In the genomic region with DNA sequence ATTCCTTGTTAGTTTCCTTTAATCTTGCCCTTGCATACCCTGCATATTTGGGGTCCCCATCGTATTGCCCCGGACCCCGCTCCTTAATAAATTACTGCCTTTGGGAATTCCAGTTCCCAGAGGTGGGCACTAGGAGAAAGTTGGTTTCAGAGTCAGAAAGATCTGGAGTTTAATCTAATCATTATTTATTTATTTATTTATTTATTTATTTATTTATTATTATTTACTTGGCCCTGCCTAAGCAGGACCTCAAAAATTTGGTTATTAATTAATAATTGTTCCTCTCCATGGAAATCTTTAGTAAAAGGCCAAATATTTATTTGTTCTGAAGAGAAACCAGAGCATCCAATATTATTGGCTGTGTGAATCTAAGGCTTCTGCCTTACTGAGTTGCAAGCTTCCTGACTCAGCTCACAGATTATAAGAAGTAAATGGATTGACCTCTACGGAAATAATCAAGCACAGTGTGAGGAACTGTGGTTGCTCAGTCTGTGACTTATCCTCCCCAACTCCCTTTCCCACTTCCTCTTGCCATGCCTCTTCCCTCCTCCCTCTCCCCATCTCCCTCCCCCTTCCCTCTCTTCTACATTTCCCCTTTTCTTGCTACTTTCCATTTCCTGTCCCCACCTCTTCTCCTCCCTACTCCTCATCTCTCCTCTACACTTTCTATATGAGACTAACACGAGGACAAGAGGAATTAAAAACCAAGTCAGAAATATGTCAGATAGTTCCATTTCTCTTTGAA, we compare ENCODE assay signal across 17 cellular contexts.
DNase-seq lines count a peak whose midpoint lies in the region; ATAC-seq, FAIRE-seq and TF ChIP-seq lines count a peak whose summit lies in the region.
"Had no signal": no experiment of that assay in that cellular context is flagged by ENCODE, and none has a peak within 500 bp of the region (broad histone marks: within the 10 kb centered on the region; RNA-seq: fewer than 3 reads in every experiment).

No MANE protein-coding gene starts in this region.

- no peaks in the 10 kb centered on the region for H3K79me2 ChIP-seq in K562 (ENCODE audit: control insufficient read depth, insufficient read depth, low read length)

- TF ChIP-seq CTCF in NB4 (IDR thresholded peaks at IDR 0.05; ENCODE audit: low read depth, low read length): no peak
- TF ChIP-seq CTCF in K562 (IDR thresholded peaks at IDR 0.05 in 2 of 3, conservative IDR thresholded peaks at IDR 0.05 in 1 of 3; ENCODE audit: insufficient read depth in 2 of 3, low read depth in 1 of 3, low read length in 3 of 3): no peak
- no peak for TF ChIP-seq CTCF in mesothelial cell of epicardium (IDR thresholded peaks at IDR 0.05; ENCODE audit: unreplicated experiment)

- no peak overlapping the region for H3K4me3 ChIP-seq in NB4 (ENCODE audit: low read depth, low read length)
- no peak overlapping the region for H3K4me3 ChIP-seq in K562
- H3K4me3 ChIP-seq: cardiac muscle cell, psoas muscle had no signal

- H3K36me3 Mint-ChIP-seq in mesothelial cell of epicardium: no peaks in the 10 kb centered on the region
- H3K36me3 Mint-ChIP-seq in stimulated activated memory B cell treated with anti-CD40 and anti-IgM and Interleukin-4, amounts not matched to agents 10 μg/mL and 1 μg/mL and 100 μg/mL, for 72 hours: no peaks in the 10 kb centered on the region

- no peaks in the 10 kb centered on the region for H3K4me1 ChIP-seq in K562 (replicated peaks in 1 of 2; ENCODE audit: control insufficient read depth in 2 of 2, insufficient read depth in 2 of 2, low read length in 2 of 2)
- H3K4me1 ChIP-seq: psoas muscle had no signal

- H2AFZ ChIP-seq in K562 (ENCODE audit: low read depth, low read length): no peak overlapping the region

- H3K9me3 Mint-ChIP-seq in mesothelial cell of epicardium: peaks cover 12% of the 10 kb centered on the region
- no peaks in the 10 kb centered on the region for H3K9me3 Mint-ChIP-seq in stimulated activated memory B cell treated with anti-CD40 and anti-IgM and Interleukin-4, amounts not matched to agents 10 μg/mL and 1 μg/mL and 100 μg/mL, for 72 hours

- no peaks in the 10 kb centered on the region for H3K36me3 ChIP-seq in K562 (ENCODE audit: control insufficient read depth, insufficient read depth, low read length)
- H3K36me3 ChIP-seq: cardiac muscle cell had no signal

- no peak overlapping the region for H3K4me3 Mint-ChIP-seq in mesothelial cell of epicardium
- no peak overlapping the region for H3K4me3 Mint-ChIP-seq in stimulated activated memory B cell treated with anti-CD40 and anti-IgM and Interleukin-4, amounts not matched to agents 10 μg/mL and 1 μg/mL and 100 μg/mL, for 72 hours

- in situ Hi-C loops in K562 (cut with MboI): no loop called here

- no peaks in the 10 kb centered on the region for H3K9me3 ChIP-seq in K562 (replicated peaks; ENCODE audit: control insufficient read depth, insufficient read depth, low read depth, low read length)
- H3K9me3 ChIP-seq: psoas muscle had no signal

- H4K20me1 ChIP-seq in K562 (replicated peaks; ENCODE audit: control insufficient read depth, insufficient read depth, low read length): no peaks in the 10 kb centered on the region

- TF ChIP-seq POLR2A in NB4 (IDR thresholded peaks at IDR 0.05; ENCODE audit: extremely low read depth, insufficient read length): no peak
- TF ChIP-seq POLR2A in K562 (conservative IDR thresholded peaks at IDR 0.05): no peak

- intact Hi-C loops in K562 (cut with micrococcal nuclease): no loop called here

- TF ChIP-seq EP300 in K562 (IDR thresholded peaks at IDR 0.05; ENCODE audit: low read length): no peak

- no peaks in the 10 kb centered on the region for H3K27me3 Mint-ChIP-seq in mesothelial cell of epicardium (ENCODE audit: low read depth)
- no peaks in the 10 kb centered on the region for H3K27me3 Mint-ChIP-seq in stimulated activated memory B cell treated with anti-CD40 and anti-IgM and Interleukin-4, amounts not matched to agents 10 μg/mL and 1 μg/mL and 100 μg/mL, for 72 hours

- H3K27ac ChIP-seq in K562 (ENCODE audit: extremely low read depth, low read depth, low read length): no peak overlapping the region
- H3K27ac ChIP-seq: cardiac muscle cell, psoas muscle had no signal

- FAIRE-seq in K562 (lab: Jason Lieb, UNC): no peak
- FAIRE-seq: RCC 7860 had no signal

- TF ChIP-seq RAD21 in K562 (CRISPR knock-in tag; conservative IDR thresholded peaks at IDR 0.05 in 1 of 2, IDR thresholded peaks at IDR 0.05 in 1 of 2): no peak; a peak in 1 of 4 replicates

- 2% methylated on average over 4 of the region's 5 CpGs for WGBS in K562 (ENCODE audit: insufficient coverage, low coverage, missing lambda C conversion rate)

- no peak overlapping the region for H3K4me2 ChIP-seq in K562 (ENCODE audit: insufficient read depth, low read length)

- H3K4me1 Mint-ChIP-seq in mesothelial cell of epicardium: peaks cover 13% of the 10 kb centered on the region
- peaks cover 7% of the 10 kb centered on the region for H3K4me1 Mint-ChIP-seq in stimulated activated memory B cell treated with anti-CD40 and anti-IgM and Interleukin-4, amounts not matched to agents 10 μg/mL and 1 μg/mL and 100 μg/mL, for 72 hours

- H3K9me1 ChIP-seq in K562 (ENCODE audit: control insufficient read depth, insufficient read depth, low read length): no peaks in the 10 kb centered on the region

- no TSS peak for BruUV-seq in K562 (replicated peaks; lab: Mats Ljungman, UMichigan)

- H3K9ac ChIP-seq in K562 (ENCODE audit: insufficient read depth in 1 of 2, low read depth in 2 of 2, low read length in 2 of 2): no peak overlapping the region

- ATAC-seq in K562: no peak
- no peak for ATAC-seq in stimulated activated memory B cell treated with anti-CD40 and anti-IgM and Interleukin-4, amounts not matched to agents 10 μg/mL and 1 μg/mL and 100 μg/mL, for 72 hours
- ATAC-seq: psoas muscle had no signal

- H3K27me3 ChIP-seq in K562 (ENCODE audit: control insufficient read depth in 2 of 2, insufficient read depth in 2 of 2, low read length in 2 of 2): no peaks in the 10 kb centered on the region
- H3K27me3 ChIP-seq: cardiac muscle cell had no signal

- POLR2A ChIA-PET in K562 (lab: Yijun Ruan, JAX): interaction anchor here (1.0 kb wide), 1 partner anchor 61 kb away, joined by 3 read pairs; no protein-coding TSS in a partner anchor

- peak overlapping the region; percentile 83 for H3K27ac Mint-ChIP-seq in mesothelial cell of epicardium
- H3K27ac Mint-ChIP-seq in stimulated activated memory B cell treated with anti-CD40 and anti-IgM and Interleukin-4, amounts not matched to agents 10 μg/mL and 1 μg/mL and 100 μg/mL, for 72 hours: no peak overlapping the region

- CTCF ChIA-PET in K562 (lab: Yijun Ruan, JAX; ENCODE audit: low intra/inter-chr PET ratio): no interaction called here

- DNase-seq in CD1c-positive myeloid dendritic cell (ENCODE audit: extremely low spot score): peak; percentile 58
- DNase-seq in NB4 (ENCODE audit: low read depth): peak; percentile 60
- peak in 1 of 4 experiments; percentile 8 for DNase-seq in K562 (ENCODE audit: extremely low read depth in 1 of 4, low spot score in 3 of 4)
- no peak for DNase-seq in mesothelial cell of epicardium (ENCODE audit: low spot score in 2 of 2, unreplicated experiment in 2 of 2)
- no peak for DNase-seq in stimulated activated CD4-positive, alpha-beta T cell treated with anti-CD3 and anti-CD28 coated beads, Interleukin-4, amount 100 ng/mL, for 1 hour
- DNase-seq in HT-29 (ENCODE audit: low spot score): no peak
- no peak for DNase-seq in NCI-H345 (lab: John Stamatoyannopoulos, UW)
- DNase-seq: activated naive CD4-positive, alpha-beta T cell; C1 segment of cervical spinal cord; erythroblast; NCI-H1105; psoas muscle; stimulated activated naive CD4-positive, alpha-beta T cell; T1000 had no signal

TF ChIP-seq in K562, 482 proteins besides CTCF, POLR2A, EP300 and RAD21 (continues in another document):
- TF ChIP-seq XRCC3 (IDR thresholded peaks at IDR 0.05) (no peak), GABPA (tag; conservative IDR thresholded peaks at IDR 0.05; ENCODE audit: low read depth) (peak; percentile 71), NR4A1 (CRISPR knock-in tag; IDR thresholded peaks at IDR 0.05) (no peak), NR4A1 (tag; IDR thresholded peaks at IDR 0.05) (no peak), ZNF511 (CRISPR knock-in tag; IDR thresholded peaks at IDR 0.05) (no peak), TAF15 (IDR thresholded peaks at IDR 0.05; ENCODE audit: low read depth, low read length) (no peak), TCFL5 (CRISPR knock-in tag; conservative IDR thresholded peaks at IDR 0.05) (no peak), SPI1 (IDR thresholded peaks at IDR 0.05; ENCODE audit: borderline replicate concordance, low read depth, low read length) (peak; percentile 78; the same call in 1 of the 2 replicates), MCM5 (IDR thresholded peaks at IDR 0.05; ENCODE audit: low read depth) (no peak), NR2C2 (CRISPR knock-in tag; IDR thresholded peaks at IDR 0.05) (no peak), NR2C2 (tag; IDR thresholded peaks at IDR 0.05) (peak; percentile 16; the same call in 1 of the 2 replicates), ZBTB26 (CRISPR knock-in tag; IDR thresholded peaks at IDR 0.05) (0 out of 2 replicates have a peak, but pooled peaks have one; percentile 20), EHMT2 (IDR thresholded peaks at IDR 0.05) (no peak), ZNF124 (CRISPR knock-in tag; IDR thresholded peaks at IDR 0.05) (no peak), NCOA1 (IDR thresholded peaks at IDR 0.05; ENCODE audit: low read depth) (no peak), MXD1 (CRISPR knock-in tag; IDR thresholded peaks at IDR 0.05; ENCODE audit: borderline replicate concordance, poor library complexity, severe bottlenecking) (no peak), NFRKB (IDR thresholded peaks at IDR 0.05; ENCODE audit: low read depth) (no peak)

Comparison
In these comparisons a context has a peak if more than half of its experiments do, and no peak if none do; other contexts are left out.
1. DNase-seq: peak in CD1c-positive myeloid dendritic cell (single experiment) and NB4 (single experiment); none in mesothelial cell of epicardium (0 of 2), stimulated activated CD4-positive, alpha-beta T cell treated with anti-CD3 and anti-CD28 coated beads, Interleukin-4, amount 100 ng/mL, for 1 hour (single experiment), HT-29 (single experiment) and NCI-H345 (single experiment).